ENCODE assay signal across 9 cellular contexts in genomic region chr5:37838152-37838932, GRCh38. TPM values are rescaled to one million over a fixed set of nuclear protein-coding genes. Genes with fewer than 3 reads are reported as not detected.
DNase-seq lines count a peak whose midpoint lies in the region; ATAC-seq and TF ChIP-seq lines count a peak whose summit lies in the region.
"Had no signal": no experiment of that assay in that cellular context is flagged by ENCODE, and none has a peak within 500 bp of the region (broad histone marks: within the 10 kb centered on the region; RNA-seq: fewer than 3 reads in every experiment).

No MANE protein-coding gene starts in this region.

- H3K27me3 Mint-ChIP-seq in Calu3 (ENCODE audit: unreplicated experiment): peaks cover 78% of the 10 kb centered on the region
- H3K27me3 Mint-ChIP-seq in central memory CD8-positive, alpha-beta T cell: peaks cover 86% of the 10 kb centered on the region

- H3K27me3 ChIP-seq in right lobe of liver (peaks cover 0 to 12% of the 10 kb centered on the region in 2 donors), uterus (no peaks in the 10 kb centered on the region)

- no peak overlapping the region for H3K27ac Mint-ChIP-seq in Calu3 (ENCODE audit: unreplicated experiment)
- no peak overlapping the region for H3K27ac Mint-ChIP-seq in central memory CD8-positive, alpha-beta T cell (ENCODE audit: low read depth)

- H3K4me3 Mint-ChIP-seq in Calu3 (ENCODE audit: low read depth, unreplicated experiment): peak overlapping the region; percentile 47
- peak overlapping the region; percentile 61 for H3K4me3 Mint-ChIP-seq in central memory CD8-positive, alpha-beta T cell

- 3% methylated on average over 32 of the region's 47 CpGs for WGBS in right lobe of liver (ENCODE audit: insufficient coverage, low coverage, low lambda C conversion rate, missing lambda C conversion rate)

- TF ChIP-seq CTCF in Calu3 (IDR thresholded peaks at IDR 0.05; ENCODE audit: unreplicated experiment) (no peak), right lobe of liver (IDR thresholded peaks at IDR 0.05) (peak in 1 of 4 donors; percentile 6), uterus (IDR thresholded peaks at IDR 0.05) (no peak)

- peak overlapping the region in 2 of 3 donors; percentile 46 to 57 for H3K4me3 ChIP-seq in right lobe of liver
- H3K4me3 ChIP-seq in uterus: peak overlapping the region; percentile 10 to 46

- no peak for ATAC-seq in central memory CD8-positive, alpha-beta T cell (replicated peaks; ENCODE audit: extremely low read depth, poor library complexity, severe bottlenecking)
- peak in 2 of 4 donors; percentile 9 to 11 for ATAC-seq in right lobe of liver
- no peak for ATAC-seq in GM21423 (IDR thresholded peaks at IDR 0.05; ENCODE audit: unreplicated experiment)
- ATAC-seq in HG03025 (IDR thresholded peaks at IDR 0.05; ENCODE audit: low FRiP score, unreplicated experiment): no peak

- no peaks in the 10 kb centered on the region for H3K9me3 Mint-ChIP-seq in Calu3 (ENCODE audit: low read depth, unreplicated experiment)
- no peaks in the 10 kb centered on the region for H3K9me3 Mint-ChIP-seq in central memory CD8-positive, alpha-beta T cell

- DNase-seq in Calu3 (no peak), HuH-7.5 (ENCODE audit: low spot score) (peak; percentile 80), right lobe of liver (no peak), uterus (peak in 1 of 2 donors; percentile 18), NCI-H1105 treated with DMSO at 0.1 percent for 48 hours (lab: John Stamatoyannopoulos, UW) (no peak)
- DNase-seq in central memory CD8-positive, alpha-beta T cell (ENCODE audit: low spot score in 2 of 2): no peak

- CTCF ChIA-PET in Calu3 (lab: Charles Lee): no interaction called here

- H3K27ac ChIP-seq in right lobe of liver (no peak overlapping the region), uterus (peak overlapping the region in 1 of 2 donors; percentile 53)

- H3K36me3 ChIP-seq in right lobe of liver (no peaks in the 10 kb centered on the region), uterus (no peaks in the 10 kb centered on the region)

- no TSS peak for BruUV-seq in Calu3 (replicated peaks; lab: Mats Ljungman, UMichigan)

- intact Hi-C loops in Calu3 (cut with micrococcal nuclease; ENCODE audit: unreplicated experiment): no loop called here
- intact Hi-C loops in right lobe of liver (cut with DNase I): loop anchor here in 1 of 2 donors (5.0 kb wide), 1 partner anchor 354 kb away; no protein-coding TSS in a partner anchor
- intact Hi-C loops in uterus (cut with DNase I; ENCODE audit: low total_unique reads): no loop called here

- TF ChIP-seq POLR2A in right lobe of liver (IDR thresholded peaks at IDR 0.05): no peak
- TF ChIP-seq POLR2A in uterus (IDR thresholded peaks at IDR 0.05): no peak

- H3K9me3 ChIP-seq in right lobe of liver (no peaks in the 10 kb centered on the region), uterus (no peaks in the 10 kb centered on the region)

- H3K36me3 Mint-ChIP-seq in Calu3 (ENCODE audit: insufficient read depth, unreplicated experiment): peaks cover 6% of the 10 kb centered on the region
- H3K36me3 Mint-ChIP-seq in central memory CD8-positive, alpha-beta T cell (ENCODE audit: insufficient read depth): no peaks in the 10 kb centered on the region

- H3K4me1 ChIP-seq in right lobe of liver (peaks cover 0 to 41% (median 5%) of the 10 kb centered on the region in 4 donors), uterus (peaks cover 0 to 4% of the 10 kb centered on the region in 2 donors)

- H3K4me1 Mint-ChIP-seq in Calu3 (ENCODE audit: low read depth, unreplicated experiment): no peaks in the 10 kb centered on the region
- H3K4me1 Mint-ChIP-seq in central memory CD8-positive, alpha-beta T cell: peaks cover 16% of the 10 kb centered on the region

RNA-seq across cellular contexts. Expression of gene GDNF, which starts 1.5 kb away (rescaled TPM):
- total RNA-seq in Calu3 (2022): not detected in 2 replicates
- total RNA-seq in right lobe of liver: under 1 TPM; 0.15 to 0.47 (median 0.26) TPM
- 1 to 10 TPM in 1 of 4 donors, under 1 TPM in 2, not detected in 1; 0.77 to 1.0 (median 0.85) TPM for total RNA-seq in uterus
- total RNA-seq: mononuclear cell had no signal
